Comparison of ENCODE assay signal across 9 cellular contexts in genomic region chr10:43203491-43204393, GRCh38.
DNase-seq lines count a peak whose midpoint lies in the region; ATAC-seq and TF ChIP-seq lines count a peak whose summit lies in the region.
"Had no signal": no experiment of that assay in that cellular context is flagged by ENCODE, and none has a peak within 500 bp of the region (broad histone marks: within the 10 kb centered on the region; RNA-seq: fewer than 3 reads in every experiment).

No MANE protein-coding gene starts in this region.

- WGBS in spleen, 5 donors: 58 to 79% (median 65%) methylated on average over 17 to 30 of the region's 30 CpGs

- peaks cover 2% of the 10 kb centered on the region for H3K4me1 Mint-ChIP-seq in activated naive CD8-positive, alpha-beta T cell treated with anti-CD3 and anti-CD28 coated beads, Interleukin-2, amount 10 ng/mL, durations not matched to agents 7 days and 5 days
- peaks cover 4% of the 10 kb centered on the region for H3K4me1 Mint-ChIP-seq in activated naive CD8-positive, alpha-beta T cell treated with anti-CD3 and anti-CD28 coated beads for 36 hours
- peaks cover 7% of the 10 kb centered on the region for H3K4me1 Mint-ChIP-seq in T-helper 2 cell treated with Interferon-gamma antibody and Interleukin-4, amounts not matched to agents 5 μg/mL and 100 μg/mL, for 36 hours (ENCODE audit: low read depth)

- no peak for TF ChIP-seq POLR2A in spleen (IDR thresholded peaks at IDR 0.05)

- no peak overlapping the region for H3K27ac ChIP-seq in RWPE2 (ENCODE audit: poor library complexity, severe bottlenecking)
- peak overlapping the region in 3 of 8 donors; percentile 26 to 86 (median 57) for H3K27ac ChIP-seq in spleen

- no peak overlapping the region for H3K4me3 ChIP-seq in RWPE2 (ENCODE audit: severe bottlenecking)
- peak overlapping the region in 4 of 8 donors; percentile 3 to 77 (median 50) for H3K4me3 ChIP-seq in spleen

- H3K9me3 Mint-ChIP-seq in activated naive CD8-positive, alpha-beta T cell treated with anti-CD3 and anti-CD28 coated beads, Interleukin-2, amount 10 ng/mL, durations not matched to agents 7 days and 5 days: no peaks in the 10 kb centered on the region
- H3K9me3 Mint-ChIP-seq in activated naive CD8-positive, alpha-beta T cell treated with anti-CD3 and anti-CD28 coated beads for 36 hours: no peaks in the 10 kb centered on the region
- no peaks in the 10 kb centered on the region for H3K9me3 Mint-ChIP-seq in T-helper 2 cell treated with Interferon-gamma antibody and Interleukin-4, amounts not matched to agents 5 μg/mL and 100 μg/mL, for 36 hours
- H3K9me3 Mint-ChIP-seq: T-cell had no signal

- ATAC-seq in activated naive CD8-positive, alpha-beta T cell treated with anti-CD3 and anti-CD28 coated beads, Interleukin-2, amount 10 ng/mL, durations not matched to agents 7 days and 5 days (ENCODE audit: low read depth): peak; percentile 8
- ATAC-seq in RWPE2 (ENCODE audit: low read depth): peak; percentile 11; the same call in 1 of the 3 replicates
- ATAC-seq in left cardiac atrium: peak; percentile 40 to 56
- no peak for ATAC-seq in HG03097 (IDR thresholded peaks at IDR 0.05; ENCODE audit: low FRiP score, unreplicated experiment)

- intact Hi-C loops in left cardiac atrium (cut with DNase I): no loop called here
- intact Hi-C loops in spleen (cut with DNase I; ENCODE audit: low total_unique reads): no loop called here

- H3K9me3 ChIP-seq in RWPE2 (ENCODE audit: severe bottlenecking) (no peaks in the 10 kb centered on the region), spleen (no peaks in the 10 kb centered on the region)

- H3K27ac Mint-ChIP-seq in activated naive CD8-positive, alpha-beta T cell treated with anti-CD3 and anti-CD28 coated beads, Interleukin-2, amount 10 ng/mL, durations not matched to agents 7 days and 5 days: no peak overlapping the region
- no peak overlapping the region for H3K27ac Mint-ChIP-seq in activated naive CD8-positive, alpha-beta T cell treated with anti-CD3 and anti-CD28 coated beads for 36 hours
- no peak overlapping the region for H3K27ac Mint-ChIP-seq in T-helper 2 cell treated with Interferon-gamma antibody and Interleukin-4, amounts not matched to agents 5 μg/mL and 100 μg/mL, for 36 hours

- TF ChIP-seq CTCF in RWPE2 (IDR thresholded peaks at IDR 0.05; ENCODE audit: poor library complexity, severe bottlenecking) (no peak), spleen (IDR thresholded peaks at IDR 0.05 in 8 of 11, conservative IDR thresholded peaks at IDR 0.05 in 3 of 11) (no peak)

- DNase-seq in activated naive CD8-positive, alpha-beta T cell treated with anti-CD3 and anti-CD28 coated beads, Interleukin-2, amount 10 ng/mL, durations not matched to agents 7 days and 5 days: peak; percentile 58
- DNase-seq in activated naive CD8-positive, alpha-beta T cell treated with anti-CD3 and anti-CD28 coated beads for 36 hours: no peak
- DNase-seq in RWPE2 (ENCODE audit: low spot score) (peak; percentile 57), left cardiac atrium (peak; percentile 24), spleen (peak; percentile 85), NCI-H187 treated with DMSO at 0.1 percent for 48 hours (lab: John Stamatoyannopoulos, UW) (no peak)
- DNase-seq in T-helper 2 cell treated with Interferon-gamma antibody and Interleukin-4, amounts not matched to agents 5 μg/mL and 100 μg/mL, for 36 hours (ENCODE audit: low spot score): no peak

- no peaks in the 10 kb centered on the region for H3K27me3 Mint-ChIP-seq in activated naive CD8-positive, alpha-beta T cell treated with anti-CD3 and anti-CD28 coated beads, Interleukin-2, amount 10 ng/mL, durations not matched to agents 7 days and 5 days
- H3K27me3 Mint-ChIP-seq in activated naive CD8-positive, alpha-beta T cell treated with anti-CD3 and anti-CD28 coated beads for 36 hours: no peaks in the 10 kb centered on the region
- no peaks in the 10 kb centered on the region for H3K27me3 Mint-ChIP-seq in T-helper 2 cell treated with Interferon-gamma antibody and Interleukin-4, amounts not matched to agents 5 μg/mL and 100 μg/mL, for 36 hours (ENCODE audit: low read depth)
- H3K27me3 Mint-ChIP-seq: T-cell had no signal

- H3K36me3 Mint-ChIP-seq in activated naive CD8-positive, alpha-beta T cell treated with anti-CD3 and anti-CD28 coated beads, Interleukin-2, amount 10 ng/mL, durations not matched to agents 7 days and 5 days: no peaks in the 10 kb centered on the region
- H3K36me3 Mint-ChIP-seq in activated naive CD8-positive, alpha-beta T cell treated with anti-CD3 and anti-CD28 coated beads for 36 hours: no peaks in the 10 kb centered on the region
- no peaks in the 10 kb centered on the region for H3K36me3 Mint-ChIP-seq in T-helper 2 cell treated with Interferon-gamma antibody and Interleukin-4, amounts not matched to agents 5 μg/mL and 100 μg/mL, for 36 hours (ENCODE audit: low read depth)
- H3K36me3 Mint-ChIP-seq: T-cell had no signal

- H3K4me3 Mint-ChIP-seq in activated naive CD8-positive, alpha-beta T cell treated with anti-CD3 and anti-CD28 coated beads, Interleukin-2, amount 10 ng/mL, durations not matched to agents 7 days and 5 days: no peak overlapping the region
- no peak overlapping the region for H3K4me3 Mint-ChIP-seq in activated naive CD8-positive, alpha-beta T cell treated with anti-CD3 and anti-CD28 coated beads for 36 hours
- H3K4me3 Mint-ChIP-seq in T-helper 2 cell treated with Interferon-gamma antibody and Interleukin-4, amounts not matched to agents 5 μg/mL and 100 μg/mL, for 36 hours: no peak overlapping the region

- H3K27me3 ChIP-seq in RWPE2 (ENCODE audit: insufficient read depth, poor library complexity, severe bottlenecking) (no peaks in the 10 kb centered on the region), spleen (replicated peaks in 1 of 7) (no peaks in the 10 kb centered on the region)

- H3K4me1 ChIP-seq in RWPE2 (ENCODE audit: insufficient read depth, poor library complexity, severe bottlenecking): no peaks in the 10 kb centered on the region
- H3K4me1 ChIP-seq in spleen: peaks cover 0 to 43% (median 19%) of the 10 kb centered on the region in 6 donors

- POLR2A ChIA-PET in activated naive CD8-positive, alpha-beta T cell treated with anti-CD3 and anti-CD28 coated beads, Interleukin-2, amount 10 ng/mL, durations not matched to agents 7 days and 5 days (lab: Charles Lee): interaction anchor here (1.0 kb wide), 1 partner anchor 66 kb away, joined by 3 read pairs; the partner anchor contains the start of gene CSGALNACT2

- H3K36me3 ChIP-seq in RWPE2 (ENCODE audit: low read depth): no peaks in the 10 kb centered on the region
- peaks cover 0 to 20% (median 0%) of the 10 kb centered on the region in 6 donors for H3K36me3 ChIP-seq in spleen

Comparison
In these comparisons a context has a peak if more than half of its experiments do, and no peak if none do; other contexts are left out.
1. DNase-seq: peak in activated naive CD8-positive, alpha-beta T cell treated with anti-CD3 and anti-CD28 coated beads, Interleukin-2, amount 10 ng/mL, durations not matched to agents 7 days and 5 days (single experiment), RWPE2 (single experiment), left cardiac atrium (single experiment) and spleen (single experiment); none in activated naive CD8-positive, alpha-beta T cell treated with anti-CD3 and anti-CD28 coated beads for 36 hours (single experiment), NCI-H187 treated with DMSO at 0.1 percent for 48 hours (single experiment) and T-helper 2 cell treated with Interferon-gamma antibody and Interleukin-4, amounts not matched to agents 5 μg/mL and 100 μg/mL, for 36 hours (single experiment).